Comparison of ENCODE assay signal across 1 cellular context in genomic region chr19:48394331-48395169, GRCh38.
TF ChIP-seq lines count a peak whose summit lies in the region.

No MANE protein-coding gene starts in this region.

TF ChIP-seq in H1, 55 proteins besides CTCF, POLR2A, EP300 and RAD21:
- TF ChIP-seq SUZ12 (IDR thresholded peaks at IDR 0.05; ENCODE audit: low read length) (peak; percentile 37; the same call in 1 of the 2 replicates), HDAC6 (IDR thresholded peaks at IDR 0.05; ENCODE audit: low read depth, low read length) (no peak), GTF2F1 (IDR thresholded peaks at IDR 0.05; ENCODE audit: borderline replicate concordance, low read depth, low read length) (no peak), KDM4A (IDR thresholded peaks at IDR 0.05; ENCODE audit: low read depth, low read length, severe bottlenecking) (no peak)
TF ChIP-seq in H1: peak in this region for 1.
